Comparison of ENCODE assay signal across 14 cellular contexts in the genomic region with DNA sequence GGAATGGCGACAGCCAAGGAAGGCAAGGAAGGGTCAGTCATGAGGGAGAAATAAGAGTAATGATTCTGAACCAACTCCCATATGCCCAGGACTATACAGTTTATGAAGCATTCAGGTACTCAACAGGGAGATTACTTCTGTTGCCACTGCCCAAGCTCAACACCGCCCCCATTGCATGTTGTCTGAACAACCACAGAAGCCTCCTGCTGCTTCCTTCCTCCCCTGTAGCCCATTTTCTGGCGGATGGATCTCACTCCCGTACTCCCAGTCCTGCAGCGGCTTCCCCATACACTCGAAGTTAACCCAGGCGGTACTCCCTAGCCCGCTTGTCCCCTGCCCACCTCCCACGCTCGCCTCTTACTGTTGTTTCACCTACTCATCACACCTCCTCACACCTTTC.
DNase-seq lines count a peak whose midpoint lies in the region; ATAC-seq and TF ChIP-seq lines count a peak whose summit lies in the region.
"Had no signal": no experiment of that assay in that cellular context is flagged by ENCODE, and none has a peak within 500 bp of the region (broad histone marks: within the 10 kb centered on the region; RNA-seq: fewer than 3 reads in every experiment).

No MANE protein-coding gene starts in this region.

- DNase-seq in CD14-positive monocyte (ENCODE audit: low spot score) (no peak), H7 (peak; percentile 78), NCI-H82 treated with DMSO at 0.1 percent for 48 hours (lab: John Stamatoyannopoulos, UW; ENCODE audit: unreplicated experiment) (peak; percentile 52), glutamatergic neuron (peak; percentile 43), erythroblast (lab: John Stamatoyannopoulos, UW) (no peak), aorta (no peak)
- DNase-seq in stimulated activated CD4-positive, alpha-beta T cell treated with anti-CD3 and anti-CD28 coated beads, Interleukin-2, amount 100 ng/mL, for 48 hours, result no peak
- DNase-seq: activated CD8-positive, alpha-beta memory T cell treated with anti-CD3 and anti-CD28 coated beads, Interleukin-2, amount 10 ng/mL, durations not matched to agents 7 days and 5 days; Calu3; effector CD4-positive, alpha-beta T cell had no signal

- ATAC-seq in HG03159 (IDR thresholded peaks at IDR 0.05; ENCODE audit: unreplicated experiment), result no peak
- no peak for ATAC-seq in aorta (ENCODE audit: low FRiP score)
- ATAC-seq: activated CD8-positive, alpha-beta memory T cell treated with anti-CD3 and anti-CD28 coated beads, Interleukin-2, amount 10 ng/mL, durations not matched to agents 7 days and 5 days had no signal

- H3K27ac ChIP-seq in aorta (ENCODE audit: low read depth in 1 of 2, low read length in 2 of 2), result no peak overlapping the region
- H3K27ac ChIP-seq: KMS-11, skin epidermis had no signal

- H3K4me1 ChIP-seq in aorta (ENCODE audit: control insufficient read depth in 1 of 2, insufficient read depth in 2 of 2, low read length in 2 of 2), result no peaks in the 10 kb centered on the region

- no peak overlapping the region for H3K4me3 Mint-ChIP-seq in CD14-positive monocyte
- H3K4me3 Mint-ChIP-seq in glutamatergic neuron (ENCODE audit: unreplicated experiment), result no peak overlapping the region
- H3K4me3 Mint-ChIP-seq: activated CD8-positive, alpha-beta memory T cell treated with anti-CD3 and anti-CD28 coated beads, Interleukin-2, amount 10 ng/mL, durations not matched to agents 7 days and 5 days; T-helper 2 cell treated with Interferon-gamma antibody and Interleukin-4, amounts not matched to agents 5 μg/mL and 100 μg/mL, for 36 hours had no signal

- H3K27me3 ChIP-seq in H7 (ENCODE audit: control insufficient read depth, insufficient read depth, low read length) (no peaks in the 10 kb centered on the region), aorta (ENCODE audit: control insufficient read depth in 1 of 2, insufficient read depth in 2 of 2, low read length in 1 of 2) (no peaks in the 10 kb centered on the region)

- H3K27ac Mint-ChIP-seq in CD14-positive monocyte (peak overlapping the region in 1 of 7 donors; percentile 47), glutamatergic neuron (ENCODE audit: unreplicated experiment) (no peak overlapping the region)
- H3K27ac Mint-ChIP-seq: activated CD8-positive, alpha-beta memory T cell treated with anti-CD3 and anti-CD28 coated beads, Interleukin-2, amount 10 ng/mL, durations not matched to agents 7 days and 5 days; T-helper 2 cell treated with Interferon-gamma antibody and Interleukin-4, amounts not matched to agents 5 μg/mL and 100 μg/mL, for 36 hours had no signal

- peaks cover 39% of the 10 kb centered on the region for H3K4me1 Mint-ChIP-seq in CD14-positive monocyte
- peaks cover 36% of the 10 kb centered on the region for H3K4me1 Mint-ChIP-seq in glutamatergic neuron (ENCODE audit: low read depth, unreplicated experiment)
- H3K4me1 Mint-ChIP-seq: activated CD8-positive, alpha-beta memory T cell treated with anti-CD3 and anti-CD28 coated beads, Interleukin-2, amount 10 ng/mL, durations not matched to agents 7 days and 5 days had no signal

- no peaks in the 10 kb centered on the region for H3K9me3 ChIP-seq in aorta (ENCODE audit: control insufficient read depth, low read length)

- H3K9me3 Mint-ChIP-seq in CD14-positive monocyte (no peaks in the 10 kb centered on the region), glutamatergic neuron (ENCODE audit: unreplicated experiment) (no peaks in the 10 kb centered on the region)
- H3K9me3 Mint-ChIP-seq: T-helper 2 cell treated with Interferon-gamma antibody and Interleukin-4, amounts not matched to agents 5 μg/mL and 100 μg/mL, for 36 hours had no signal

- 82 to 86% methylated on average over 10 of the region's 10 CpGs for WGBS in aorta, 2 donors

- no peaks in the 10 kb centered on the region for H3K36me3 Mint-ChIP-seq in CD14-positive monocyte
- H3K36me3 Mint-ChIP-seq in glutamatergic neuron (ENCODE audit: unreplicated experiment), result no peaks in the 10 kb centered on the region
- H3K36me3 Mint-ChIP-seq: activated CD8-positive, alpha-beta memory T cell treated with anti-CD3 and anti-CD28 coated beads, Interleukin-2, amount 10 ng/mL, durations not matched to agents 7 days and 5 days had no signal

- TF ChIP-seq POLR2A in erythroblast (IDR thresholded peaks at IDR 0.05; ENCODE audit: low read length), result no peak

- peaks cover 0 to 4% (median 1%) of the 10 kb centered on the region in 3 donors for H3K27me3 Mint-ChIP-seq in CD14-positive monocyte (ENCODE audit: low read depth in 3 of 3)
- H3K27me3 Mint-ChIP-seq in glutamatergic neuron (ENCODE audit: unreplicated experiment), result peaks cover 5% of the 10 kb centered on the region

- peak; percentile 33 for TF ChIP-seq CTCF in CD14-positive monocyte (IDR thresholded peaks at IDR 0.05)
- TF ChIP-seq CTCF in glutamatergic neuron (IDR thresholded peaks at IDR 0.05; ENCODE audit: partially characterized antibody, unreplicated experiment), result peak; percentile 15

- H3K4me3 ChIP-seq in H7 (ENCODE audit: insufficient read depth, low read depth, low read length) (no peak overlapping the region), aorta (ENCODE audit: low read length in 2 of 2) (no peak overlapping the region)
- H3K4me3 ChIP-seq: skin epidermis had no signal

- H3K36me3 ChIP-seq in H7 (replicated peaks; ENCODE audit: control insufficient read depth, insufficient read depth, low read length) (no peaks in the 10 kb centered on the region), aorta (ENCODE audit: control insufficient read depth in 1 of 2, insufficient read depth in 2 of 2, low read length in 1 of 2) (no peaks in the 10 kb centered on the region)

- intact Hi-C loops in CD14-positive monocyte (cut with micrococcal nuclease), result no loop called here
- intact Hi-C loops in aorta (cut with DNase I), result no loop called here

Comparison
In these comparisons a context has a peak if more than half of its experiments do, and no peak if none do; other contexts are left out.
1. DNase-seq: peak in H7 (single experiment), NCI-H82 treated with DMSO at 0.1 percent for 48 hours (single experiment) and glutamatergic neuron (single experiment); none in CD14-positive monocyte (single experiment), erythroblast (0 of 2), stimulated activated CD4-positive, alpha-beta T cell treated with anti-CD3 and anti-CD28 coated beads, Interleukin-2, amount 100 ng/mL, for 48 hours (0 of 2) and aorta (0 of 2).